In the genomic region with DNA sequence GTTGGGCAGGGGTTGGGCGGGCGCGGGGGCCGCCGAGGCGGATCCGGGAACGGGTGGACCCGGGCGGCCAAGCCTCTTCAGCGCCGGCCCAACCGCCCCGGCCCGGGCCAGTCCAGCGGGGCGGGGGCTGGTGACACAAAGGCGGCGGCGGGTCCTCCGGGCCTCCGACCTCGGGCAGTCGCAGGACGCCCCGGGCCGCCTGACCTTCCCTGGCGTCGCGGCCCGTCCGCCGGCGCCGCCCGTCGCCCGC, we compare ENCODE assay signal across 9 cellular contexts. TPM values are rescaled to one million over a fixed set of nuclear protein-coding genes. Genes with fewer than 3 reads are reported as not detected.
DNase-seq lines count a peak whose midpoint lies in the region; ATAC-seq and TF ChIP-seq lines count a peak whose summit lies in the region.
"Had no signal": no experiment of that assay in that cellular context is flagged by ENCODE, and none has a peak within 500 bp of the region (broad histone marks: within the 10 kb centered on the region; RNA-seq: fewer than 3 reads in every experiment).

No MANE protein-coding gene starts in this region.

- POLR2A ChIA-PET in activated CD4-positive, alpha-beta T cell treated with anti-CD3 and anti-CD28 coated beads, Interleukin-2, amount 10 ng/mL, durations not matched to agents 7 days and 5 days (lab: Charles Lee), result no interaction called here
- POLR2A ChIA-PET in activated CD8-positive, alpha-beta T cell treated with anti-CD3 and anti-CD28 coated beads for 36 hours (lab: Charles Lee), result no interaction called here

- H3K27me3 ChIP-seq in kidney epithelial cell (ENCODE audit: control insufficient read depth, insufficient read depth, low read length) (no peaks in the 10 kb centered on the region), thoracic aorta (replicated peaks; ENCODE audit: insufficient read depth) (no peaks in the 10 kb centered on the region)

- H3K9me3 Mint-ChIP-seq in activated CD4-positive, alpha-beta T cell treated with anti-CD3 and anti-CD28 coated beads, Interleukin-2, amount 10 ng/mL, durations not matched to agents 24 days and 14 days, result no peaks in the 10 kb centered on the region
- H3K9me3 Mint-ChIP-seq in activated CD4-positive, alpha-beta T cell treated with anti-CD3 and anti-CD28 coated beads, Interleukin-2, amount 10 ng/mL, durations not matched to agents 7 days and 5 days, result no peaks in the 10 kb centered on the region
- no peaks in the 10 kb centered on the region for H3K9me3 Mint-ChIP-seq in activated CD8-positive, alpha-beta T cell treated with anti-CD3 and anti-CD28 coated beads for 36 hours
- no peaks in the 10 kb centered on the region for H3K9me3 Mint-ChIP-seq in activated T-helper 17 cell treated with anti-CD3 and anti-CD28 coated beads, Interleukin-2, amount 50 U/mL, for 72 hours
- H3K9me3 Mint-ChIP-seq: activated naive CD8-positive, alpha-beta T cell treated with anti-CD3 and anti-CD28 coated beads for 36 hours had no signal

- H3K4me3 Mint-ChIP-seq in activated CD4-positive, alpha-beta T cell treated with anti-CD3 and anti-CD28 coated beads, Interleukin-2, amount 10 ng/mL, durations not matched to agents 24 days and 14 days, result peak overlapping the region; percentile 26
- H3K4me3 Mint-ChIP-seq in activated CD4-positive, alpha-beta T cell treated with anti-CD3 and anti-CD28 coated beads, Interleukin-2, amount 10 ng/mL, durations not matched to agents 7 days and 5 days, result no peak overlapping the region
- H3K4me3 Mint-ChIP-seq in activated CD8-positive, alpha-beta T cell treated with anti-CD3 and anti-CD28 coated beads for 36 hours, result peak overlapping the region; percentile 93
- H3K4me3 Mint-ChIP-seq in activated T-helper 17 cell treated with anti-CD3 and anti-CD28 coated beads, Interleukin-2, amount 50 U/mL, for 72 hours, result no peak overlapping the region

- peak overlapping the region; percentile 95 to 97 for H3K27ac ChIP-seq in thoracic aorta

- intact Hi-C loops in activated CD4-positive, alpha-beta T cell treated with anti-CD3 and anti-CD28 coated beads, Interleukin-2, amount 10 ng/mL, durations not matched to agents 24 days and 14 days (cut with micrococcal nuclease), result loop anchor here (2.0 to 10.0 kb wide), 3 partner anchors 54 to 524 kb away; partner anchors contain the start of genes IMPDH1, METTL2B and TNPO3
- intact Hi-C loops in activated CD8-positive, alpha-beta T cell treated with anti-CD3 and anti-CD28 coated beads for 36 hours (cut with micrococcal nuclease), result no loop called here

- no peak for DNase-seq in activated CD4-positive, alpha-beta T cell treated with anti-CD3 and anti-CD28 coated beads, Interleukin-2, amount 10 ng/mL, durations not matched to agents 24 days and 14 days
- no peak for DNase-seq in activated CD4-positive, alpha-beta T cell treated with anti-CD3 and anti-CD28 coated beads, Interleukin-2, amount 10 ng/mL, durations not matched to agents 7 days and 5 days
- no peak for DNase-seq in activated CD8-positive, alpha-beta T cell treated with anti-CD3 and anti-CD28 coated beads for 36 hours
- DNase-seq in kidney epithelial cell (ENCODE audit: low read depth), result no peak
- DNase-seq in thoracic aorta (ENCODE audit: low spot score), result no peak
- no peak for DNase-seq in COLO668 (lab: John Stamatoyannopoulos, UW; ENCODE audit: unreplicated experiment)
- DNase-seq in amniotic stem cell (lab: John Stamatoyannopoulos, UW), result no peak

- peaks cover 20 to 37% of the 10 kb centered on the region in 2 donors for H3K4me1 ChIP-seq in thoracic aorta (ENCODE audit: control insufficient read depth in 1 of 2, low read depth in 2 of 2)

- no peaks in the 10 kb centered on the region for H3K27me3 Mint-ChIP-seq in activated CD4-positive, alpha-beta T cell treated with anti-CD3 and anti-CD28 coated beads, Interleukin-2, amount 10 ng/mL, durations not matched to agents 24 days and 14 days
- no peaks in the 10 kb centered on the region for H3K27me3 Mint-ChIP-seq in activated CD4-positive, alpha-beta T cell treated with anti-CD3 and anti-CD28 coated beads, Interleukin-2, amount 10 ng/mL, durations not matched to agents 7 days and 5 days
- no peaks in the 10 kb centered on the region for H3K27me3 Mint-ChIP-seq in activated CD8-positive, alpha-beta T cell treated with anti-CD3 and anti-CD28 coated beads for 36 hours
- H3K27me3 Mint-ChIP-seq in activated T-helper 17 cell treated with anti-CD3 and anti-CD28 coated beads, Interleukin-2, amount 50 U/mL, for 72 hours, result no peaks in the 10 kb centered on the region
- H3K27me3 Mint-ChIP-seq: activated naive CD8-positive, alpha-beta T cell treated with anti-CD3 and anti-CD28 coated beads for 36 hours had no signal

- ATAC-seq in activated CD8-positive, alpha-beta T cell treated with anti-CD3 and anti-CD28 coated beads for 36 hours, result no peak
- no peak for ATAC-seq in thoracic aorta (ENCODE audit: insufficient number of reproducible peaks, low FRiP score, low read depth)
- ATAC-seq in activated T-helper 17 cell treated with anti-CD3 and anti-CD28 coated beads, Interleukin-2, amount 50 U/mL, for 72 hours (replicated peaks), result no peak

- CTCF ChIA-PET in activated CD4-positive, alpha-beta T cell treated with anti-CD3 and anti-CD28 coated beads, Interleukin-2, amount 10 ng/mL, durations not matched to agents 7 days and 5 days (lab: Charles Lee), result no interaction called here
- CTCF ChIA-PET in activated CD8-positive, alpha-beta T cell treated with anti-CD3 and anti-CD28 coated beads for 36 hours (lab: Charles Lee), result no interaction called here

- no peak overlapping the region for H3K27ac Mint-ChIP-seq in activated CD4-positive, alpha-beta T cell treated with anti-CD3 and anti-CD28 coated beads, Interleukin-2, amount 10 ng/mL, durations not matched to agents 24 days and 14 days
- no peak overlapping the region for H3K27ac Mint-ChIP-seq in activated CD4-positive, alpha-beta T cell treated with anti-CD3 and anti-CD28 coated beads, Interleukin-2, amount 10 ng/mL, durations not matched to agents 7 days and 5 days
- H3K27ac Mint-ChIP-seq in activated CD8-positive, alpha-beta T cell treated with anti-CD3 and anti-CD28 coated beads for 36 hours, result no peak overlapping the region
- no peak overlapping the region for H3K27ac Mint-ChIP-seq in activated T-helper 17 cell treated with anti-CD3 and anti-CD28 coated beads, Interleukin-2, amount 50 U/mL, for 72 hours

- peaks cover 25% of the 10 kb centered on the region for H3K4me1 Mint-ChIP-seq in activated CD4-positive, alpha-beta T cell treated with anti-CD3 and anti-CD28 coated beads, Interleukin-2, amount 10 ng/mL, durations not matched to agents 24 days and 14 days
- peaks cover 31% of the 10 kb centered on the region for H3K4me1 Mint-ChIP-seq in activated CD4-positive, alpha-beta T cell treated with anti-CD3 and anti-CD28 coated beads, Interleukin-2, amount 10 ng/mL, durations not matched to agents 7 days and 5 days
- peaks cover 30% of the 10 kb centered on the region for H3K4me1 Mint-ChIP-seq in activated CD8-positive, alpha-beta T cell treated with anti-CD3 and anti-CD28 coated beads for 36 hours (ENCODE audit: low read depth)
- peaks cover 19% of the 10 kb centered on the region for H3K4me1 Mint-ChIP-seq in activated T-helper 17 cell treated with anti-CD3 and anti-CD28 coated beads, Interleukin-2, amount 50 U/mL, for 72 hours

- H3K4me3 ChIP-seq in kidney epithelial cell (ENCODE audit: low read depth, low read length) (peak overlapping the region; percentile 65), thoracic aorta (peak overlapping the region; percentile 97)

- no peaks in the 10 kb centered on the region for H3K9me3 ChIP-seq in thoracic aorta

- TF ChIP-seq CTCF in activated CD8-positive, alpha-beta T cell treated with anti-CD3 and anti-CD28 coated beads for 36 hours (IDR thresholded peaks at IDR 0.05), result no peak
- TF ChIP-seq CTCF in kidney epithelial cell (IDR thresholded peaks at IDR 0.05; ENCODE audit: insufficient read depth, low read length, poor library complexity, severe bottlenecking) (no peak), thoracic aorta (IDR thresholded peaks at IDR 0.05) (no peak)

- H3K36me3 Mint-ChIP-seq in activated CD4-positive, alpha-beta T cell treated with anti-CD3 and anti-CD28 coated beads, Interleukin-2, amount 10 ng/mL, durations not matched to agents 24 days and 14 days (ENCODE audit: low read depth), result peaks cover 26% of the 10 kb centered on the region
- peaks cover 23% of the 10 kb centered on the region for H3K36me3 Mint-ChIP-seq in activated CD4-positive, alpha-beta T cell treated with anti-CD3 and anti-CD28 coated beads, Interleukin-2, amount 10 ng/mL, durations not matched to agents 7 days and 5 days (ENCODE audit: low read depth)
- peaks cover 20% of the 10 kb centered on the region for H3K36me3 Mint-ChIP-seq in activated CD8-positive, alpha-beta T cell treated with anti-CD3 and anti-CD28 coated beads for 36 hours (ENCODE audit: low read depth)
- H3K36me3 Mint-ChIP-seq in activated T-helper 17 cell treated with anti-CD3 and anti-CD28 coated beads, Interleukin-2, amount 50 U/mL, for 72 hours (ENCODE audit: low read depth), result peaks cover 37% of the 10 kb centered on the region

- H3K36me3 ChIP-seq in kidney epithelial cell (ENCODE audit: control insufficient read depth, insufficient read depth, low read length) (no peaks in the 10 kb centered on the region), thoracic aorta (peaks cover 3% of the 10 kb centered on the region)

RNA-seq across cellular contexts. Expression of gene METTL2B, which starts 54.2 kb away (rescaled TPM):
- total RNA-seq in activated CD4-positive, alpha-beta T cell treated with anti-CD3 and anti-CD28 coated beads, Interleukin-2, amount 10 ng/mL, durations not matched to agents 24 days and 14 days, result 61.1 and 71.3 TPM in 2 replicates
- total RNA-seq in activated CD4-positive, alpha-beta T cell treated with anti-CD3 and anti-CD28 coated beads, Interleukin-2, amount 10 ng/mL, durations not matched to agents 7 days and 5 days, result 10 to 100 TPM; 24.7 to 27.3 TPM
- 10 to 100 TPM; 38.9 to 45.6 TPM for total RNA-seq in activated CD8-positive, alpha-beta T cell treated with anti-CD3 and anti-CD28 coated beads for 36 hours
- total RNA-seq in kidney epithelial cell (40.0 and 47.5 TPM in 2 replicates), thoracic aorta (10 to 100 TPM; 14.6 to 49.0 TPM)
- 10 to 100 TPM; 29.5 to 49.5 TPM for total RNA-seq in activated T-helper 17 cell treated with anti-CD3 and anti-CD28 coated beads, Interleukin-2, amount 50 U/mL, for 72 hours

Comparison
In these comparisons a context has a peak if more than half of its experiments do, and no peak if none do; other contexts are left out.
1. H3K4me3 Mint-ChIP-seq: peak in activated CD4-positive, alpha-beta T cell treated with anti-CD3 and anti-CD28 coated beads, Interleukin-2, amount 10 ng/mL, durations not matched to agents 24 days and 14 days (single experiment) and activated CD8-positive, alpha-beta T cell treated with anti-CD3 and anti-CD28 coated beads for 36 hours (single experiment); none in activated CD4-positive, alpha-beta T cell treated with anti-CD3 and anti-CD28 coated beads, Interleukin-2, amount 10 ng/mL, durations not matched to agents 7 days and 5 days (single experiment) and activated T-helper 17 cell treated with anti-CD3 and anti-CD28 coated beads, Interleukin-2, amount 50 U/mL, for 72 hours (single experiment).